In the genomic region with DNA sequence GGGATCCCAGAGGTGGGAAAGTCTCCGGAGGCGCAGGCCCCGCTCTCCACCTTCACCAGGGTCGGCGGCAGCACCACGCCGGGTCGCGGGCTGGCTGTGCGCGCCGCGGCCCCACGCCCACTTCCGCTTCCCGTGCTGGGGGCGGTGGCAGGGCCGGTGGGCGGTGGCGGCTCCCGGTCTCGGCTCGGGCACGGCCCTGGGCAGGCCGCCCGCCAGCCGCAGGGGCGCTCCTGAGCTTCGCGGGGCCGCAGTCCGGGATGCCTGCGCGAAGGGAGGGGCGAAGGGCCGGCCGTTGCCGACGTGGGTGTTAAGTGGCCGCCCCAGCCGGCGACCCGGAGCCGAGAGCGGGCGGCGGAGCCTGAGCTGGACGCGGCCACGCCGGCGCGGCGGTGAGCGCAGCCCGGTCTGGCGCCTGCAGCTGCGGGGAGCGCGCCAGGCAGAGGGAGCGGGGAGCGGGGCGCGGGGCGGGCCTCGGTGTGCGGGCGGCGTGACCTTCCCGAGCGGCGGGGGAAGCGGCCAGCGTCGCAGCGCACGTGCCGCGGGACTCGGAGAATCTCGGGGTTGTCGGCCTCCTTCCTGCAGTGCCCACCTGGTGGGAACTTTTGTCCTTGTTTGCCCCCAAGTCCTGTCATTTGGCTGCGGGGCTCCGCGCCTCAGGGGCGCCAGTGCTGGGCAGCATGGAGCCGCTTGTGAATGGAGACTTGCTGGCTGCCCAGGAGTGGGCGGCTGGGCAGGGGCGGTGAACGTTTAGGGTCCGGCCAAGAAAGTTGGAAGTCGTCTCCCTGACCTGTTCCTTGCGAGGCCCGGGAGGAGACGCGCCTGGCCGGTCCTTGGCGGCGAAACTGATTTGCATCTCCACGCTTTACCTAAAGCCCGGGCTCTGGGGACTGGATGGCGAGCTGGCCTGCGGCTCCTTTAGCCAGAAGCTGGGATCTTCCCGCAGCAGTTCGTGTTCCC, we compare ENCODE assay signal across 1 cellular context.
TF ChIP-seq lines count a peak whose summit lies in the region.

A gene (plus strand): TSS at position 337 of the 957 bp plus-strand sequence. CDS start 3,616 bp downstream, outside the sequence.

TF ChIP-seq in GM12878, 131 proteins besides CTCF, POLR2A, EP300 and RAD21 (continued from another document and continues in another):
- TF ChIP-seq, protein P1, sequence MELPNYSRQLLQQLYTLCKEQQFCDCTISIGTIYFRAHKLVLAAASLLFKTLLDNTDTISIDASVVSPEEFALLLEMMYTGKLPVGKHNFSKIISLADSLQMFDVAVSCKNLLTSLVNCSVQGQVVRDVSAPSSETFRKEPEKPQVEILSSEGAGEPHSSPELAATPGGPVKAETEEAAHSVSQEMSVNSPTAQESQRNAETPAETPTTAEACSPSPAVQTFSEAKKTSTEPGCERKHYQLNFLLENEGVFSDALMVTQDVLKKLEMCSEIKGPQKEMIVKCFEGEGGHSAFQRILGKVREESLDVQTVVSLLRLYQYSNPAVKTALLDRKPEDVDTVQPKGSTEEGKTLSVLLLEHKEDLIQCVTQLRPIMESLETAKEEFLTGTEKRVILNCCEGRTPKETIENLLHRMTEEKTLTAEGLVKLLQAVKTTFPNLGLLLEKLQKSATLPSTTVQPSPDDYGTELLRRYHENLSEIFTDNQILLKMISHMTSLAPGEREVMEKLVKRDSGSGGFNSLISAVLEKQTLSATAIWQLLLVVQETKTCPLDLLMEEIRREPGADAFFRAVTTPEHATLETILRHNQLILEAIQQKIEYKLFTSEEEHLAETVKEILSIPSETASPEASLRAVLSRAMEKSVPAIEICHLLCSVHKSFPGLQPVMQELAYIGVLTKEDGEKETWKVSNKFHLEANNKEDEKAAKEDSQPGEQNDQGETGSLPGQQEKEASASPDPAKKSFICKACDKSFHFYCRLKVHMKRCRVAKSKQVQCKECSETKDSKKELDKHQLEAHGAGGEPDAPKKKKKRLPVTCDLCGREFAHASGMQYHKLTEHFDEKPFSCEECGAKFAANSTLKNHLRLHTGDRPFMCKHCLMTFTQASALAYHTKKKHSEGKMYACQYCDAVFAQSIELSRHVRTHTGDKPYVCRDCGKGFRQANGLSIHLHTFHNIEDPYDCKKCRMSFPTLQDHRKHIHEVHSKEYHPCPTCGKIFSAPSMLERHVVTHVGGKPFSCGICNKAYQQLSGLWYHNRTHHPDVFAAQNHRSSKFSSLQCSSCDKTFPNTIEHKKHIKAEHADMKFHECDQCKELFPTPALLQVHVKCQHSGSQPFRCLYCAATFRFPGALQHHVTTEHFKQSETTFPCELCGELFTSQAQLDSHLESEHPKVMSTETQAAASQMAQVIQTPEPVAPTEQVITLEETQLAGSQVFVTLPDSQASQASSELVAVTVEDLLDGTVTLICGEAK (IDR thresholded peaks at IDR 0.05; ENCODE audit: borderline replicate concordance): peak; percentile 8; the same call in 1 of the 2 replicates
- TF ChIP-seq ETV6 (conservative IDR thresholded peaks at IDR 0.05 in 1 of 2, IDR thresholded peaks at IDR 0.05 in 1 of 2; ENCODE audit: borderline replicate concordance in 1 of 2, low read depth in 1 of 2) (0 out of 4 replicates have a peak, but pooled peaks of 1 of the 2 experiments have one; percentile 22), STAT3 (IDR thresholded peaks at IDR 0.05; ENCODE audit: low read depth, low read length) (no peak), NFYA (IDR thresholded peaks at IDR 0.05; ENCODE audit: borderline replicate concordance, low read depth, low read length) (no peak), ZNF217 (IDR thresholded peaks at IDR 0.05) (peak; percentile 67), SUZ12 (IDR thresholded peaks at IDR 0.05; ENCODE audit: unreplicated experiment) (no peak), ESRRA (IDR thresholded peaks at IDR 0.05; ENCODE audit: low read length) (no peak), CBFB (IDR thresholded peaks at IDR 0.05; ENCODE audit: low read depth) (no peak), EGR1 (IDR thresholded peaks at IDR 0.05; ENCODE audit: borderline replicate concordance in 1 of 2, low read depth in 2 of 2, low read length in 2 of 2) (peak in 1 of 2 experiments; percentile 80; a peak in 2 of 3 replicates), IKZF1 (conservative IDR thresholded peaks at IDR 0.05) (peak; percentile 92), SRF (IDR thresholded peaks at IDR 0.05; ENCODE audit: low read depth in 2 of 2, low read length in 2 of 2) (0 out of 4 replicates have a peak, but pooled peaks of 1 of the 2 experiments have one; percentile 22), RELA (IDR thresholded peaks at IDR 0.05; ENCODE audit: borderline replicate concordance, partially characterized antibody) (peak; percentile 47), BRCA1 (IDR thresholded peaks at IDR 0.05; ENCODE audit: low read depth, low read length) (no peak), MYC (IDR thresholded peaks at IDR 0.05; ENCODE audit: insufficient read depth, insufficient read length, insufficient replicate concordance, low read length, severe bottlenecking) (peak; percentile 51), RBBP5 (conservative IDR thresholded peaks at IDR 0.05) (no peak), SPI1 (IDR thresholded peaks at IDR 0.05; ENCODE audit: borderline replicate concordance, insufficient read depth, low read depth, low read length) (peak; percentile 70; the same call in 1 of the 2 replicates), TCF12 (IDR thresholded peaks at IDR 0.05; ENCODE audit: low read depth, low read length) (no peak), RAD51 (IDR thresholded peaks at IDR 0.05) (no peak), MXI1 (IDR thresholded peaks at IDR 0.05; ENCODE audit: low read depth, low read length) (peak; percentile 65; the same call in 1 of the 2 replicates), ZNF207 (IDR thresholded peaks at IDR 0.05; ENCODE audit: borderline replicate concordance) (0 out of 2 replicates have a peak, but pooled peaks have one; percentile 35), IKZF2 (IDR thresholded peaks at IDR 0.05) (peak in 1 of 2 experiments; percentile 15; a peak in 1 of 4 replicates), SMARCA5 (IDR thresholded peaks at IDR 0.05) (peak; percentile 91; the same call in 1 of the 2 replicates), YY1 (IDR thresholded peaks at IDR 0.05; ENCODE audit: low read depth, low read length) (no peak), RFX5 (IDR thresholded peaks at IDR 0.05; ENCODE audit: low read depth, low read length) (no peak), ZNF274 (IDR thresholded peaks at IDR 0.05; ENCODE audit: insufficient read depth, insufficient read length) (no peak), CHD1 (IDR thresholded peaks at IDR 0.05; ENCODE audit: low read depth, low read length) (no peak), SIN3A (IDR thresholded peaks at IDR 0.05; ENCODE audit: low read depth, low read length) (no peak)
- TF ChIP-seq, protein P2, sequence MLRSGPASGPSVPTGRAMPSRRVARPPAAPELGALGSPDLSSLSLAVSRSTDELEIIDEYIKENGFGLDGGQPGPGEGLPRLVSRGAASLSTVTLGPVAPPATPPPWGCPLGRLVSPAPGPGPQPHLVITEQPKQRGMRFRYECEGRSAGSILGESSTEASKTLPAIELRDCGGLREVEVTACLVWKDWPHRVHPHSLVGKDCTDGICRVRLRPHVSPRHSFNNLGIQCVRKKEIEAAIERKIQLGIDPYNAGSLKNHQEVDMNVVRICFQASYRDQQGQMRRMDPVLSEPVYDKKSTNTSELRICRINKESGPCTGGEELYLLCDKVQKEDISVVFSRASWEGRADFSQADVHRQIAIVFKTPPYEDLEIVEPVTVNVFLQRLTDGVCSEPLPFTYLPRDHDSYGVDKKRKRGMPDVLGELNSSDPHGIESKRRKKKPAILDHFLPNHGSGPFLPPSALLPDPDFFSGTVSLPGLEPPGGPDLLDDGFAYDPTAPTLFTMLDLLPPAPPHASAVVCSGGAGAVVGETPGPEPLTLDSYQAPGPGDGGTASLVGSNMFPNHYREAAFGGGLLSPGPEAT (IDR thresholded peaks at IDR 0.05; ENCODE audit: low read depth): no peak
- TF ChIP-seq, protein P3, sequence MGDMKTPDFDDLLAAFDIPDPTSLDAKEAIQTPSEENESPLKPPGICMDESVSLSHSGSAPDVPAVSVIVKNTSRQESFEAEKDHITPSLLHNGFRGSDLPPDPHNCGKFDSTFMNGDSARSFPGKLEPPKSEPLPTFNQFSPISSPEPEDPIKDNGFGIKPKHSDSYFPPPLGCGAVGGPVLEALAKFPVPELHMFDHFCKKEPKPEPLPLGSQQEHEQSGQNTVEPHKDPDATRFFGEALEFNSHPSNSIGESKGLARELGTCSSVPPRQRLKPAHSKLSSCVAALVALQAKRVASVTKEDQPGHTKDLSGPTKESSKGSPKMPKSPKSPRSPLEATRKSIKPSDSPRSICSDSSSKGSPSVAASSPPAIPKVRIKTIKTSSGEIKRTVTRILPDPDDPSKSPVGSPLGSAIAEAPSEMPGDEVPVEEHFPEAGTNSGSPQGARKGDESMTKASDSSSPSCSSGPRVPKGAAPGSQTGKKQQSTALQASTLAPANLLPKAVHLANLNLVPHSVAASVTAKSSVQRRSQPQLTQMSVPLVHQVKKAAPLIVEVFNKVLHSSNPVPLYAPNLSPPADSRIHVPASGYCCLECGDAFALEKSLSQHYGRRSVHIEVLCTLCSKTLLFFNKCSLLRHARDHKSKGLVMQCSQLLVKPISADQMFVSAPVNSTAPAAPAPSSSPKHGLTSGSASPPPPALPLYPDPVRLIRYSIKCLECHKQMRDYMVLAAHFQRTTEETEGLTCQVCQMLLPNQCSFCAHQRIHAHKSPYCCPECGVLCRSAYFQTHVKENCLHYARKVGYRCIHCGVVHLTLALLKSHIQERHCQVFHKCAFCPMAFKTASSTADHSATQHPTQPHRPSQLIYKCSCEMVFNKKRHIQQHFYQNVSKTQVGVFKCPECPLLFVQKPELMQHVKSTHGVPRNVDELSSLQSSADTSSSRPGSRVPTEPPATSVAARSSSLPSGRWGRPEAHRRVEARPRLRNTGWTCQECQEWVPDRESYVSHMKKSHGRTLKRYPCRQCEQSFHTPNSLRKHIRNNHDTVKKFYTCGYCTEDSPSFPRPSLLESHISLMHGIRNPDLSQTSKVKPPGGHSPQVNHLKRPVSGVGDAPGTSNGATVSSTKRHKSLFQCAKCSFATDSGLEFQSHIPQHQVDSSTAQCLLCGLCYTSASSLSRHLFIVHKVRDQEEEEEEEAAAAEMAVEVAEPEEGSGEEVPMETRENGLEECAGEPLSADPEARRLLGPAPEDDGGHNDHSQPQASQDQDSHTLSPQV (IDR thresholded peaks at IDR 0.05): peak; percentile 61; the same call in 1 of the 2 replicates
- TF ChIP-seq, protein P4, sequence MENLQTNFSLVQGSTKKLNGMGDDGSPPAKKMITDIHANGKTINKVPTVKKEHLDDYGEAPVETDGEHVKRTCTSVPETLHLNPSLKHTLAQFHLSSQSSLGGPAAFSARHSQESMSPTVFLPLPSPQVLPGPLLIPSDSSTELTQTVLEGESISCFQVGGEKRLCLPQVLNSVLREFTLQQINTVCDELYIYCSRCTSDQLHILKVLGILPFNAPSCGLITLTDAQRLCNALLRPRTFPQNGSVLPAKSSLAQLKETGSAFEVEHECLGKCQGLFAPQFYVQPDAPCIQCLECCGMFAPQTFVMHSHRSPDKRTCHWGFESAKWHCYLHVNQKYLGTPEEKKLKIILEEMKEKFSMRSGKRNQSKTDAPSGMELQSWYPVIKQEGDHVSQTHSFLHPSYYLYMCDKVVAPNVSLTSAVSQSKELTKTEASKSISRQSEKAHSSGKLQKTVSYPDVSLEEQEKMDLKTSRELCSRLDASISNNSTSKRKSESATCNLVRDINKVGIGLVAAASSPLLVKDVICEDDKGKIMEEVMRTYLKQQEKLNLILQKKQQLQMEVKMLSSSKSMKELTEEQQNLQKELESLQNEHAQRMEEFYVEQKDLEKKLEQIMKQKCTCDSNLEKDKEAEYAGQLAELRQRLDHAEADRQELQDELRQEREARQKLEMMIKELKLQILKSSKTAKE (IDR thresholded peaks at IDR 0.05; ENCODE audit: low read depth, poor library complexity, severe bottlenecking): no peak
- TF ChIP-seq, protein P5, sequence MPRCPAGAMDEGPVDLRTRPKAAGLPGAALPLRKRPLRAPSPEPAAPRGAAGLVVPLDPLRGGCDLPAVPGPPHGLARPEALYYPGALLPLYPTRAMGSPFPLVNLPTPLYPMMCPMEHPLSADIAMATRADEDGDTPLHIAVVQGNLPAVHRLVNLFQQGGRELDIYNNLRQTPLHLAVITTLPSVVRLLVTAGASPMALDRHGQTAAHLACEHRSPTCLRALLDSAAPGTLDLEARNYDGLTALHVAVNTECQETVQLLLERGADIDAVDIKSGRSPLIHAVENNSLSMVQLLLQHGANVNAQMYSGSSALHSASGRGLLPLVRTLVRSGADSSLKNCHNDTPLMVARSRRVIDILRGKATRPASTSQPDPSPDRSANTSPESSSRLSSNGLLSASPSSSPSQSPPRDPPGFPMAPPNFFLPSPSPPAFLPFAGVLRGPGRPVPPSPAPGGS (IDR thresholded peaks at IDR 0.05; ENCODE audit: borderline replicate concordance, insufficient read depth, low read depth, low read length, poor library complexity, severe bottlenecking): peak; percentile 60
- TF ChIP-seq, protein P6, sequence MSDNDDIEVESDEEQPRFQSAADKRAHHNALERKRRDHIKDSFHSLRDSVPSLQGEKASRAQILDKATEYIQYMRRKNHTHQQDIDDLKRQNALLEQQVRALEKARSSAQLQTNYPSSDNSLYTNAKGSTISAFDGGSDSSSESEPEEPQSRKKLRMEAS (IDR thresholded peaks at IDR 0.05; ENCODE audit: low read depth, low read length): no peak
- TF ChIP-seq, protein P7, sequence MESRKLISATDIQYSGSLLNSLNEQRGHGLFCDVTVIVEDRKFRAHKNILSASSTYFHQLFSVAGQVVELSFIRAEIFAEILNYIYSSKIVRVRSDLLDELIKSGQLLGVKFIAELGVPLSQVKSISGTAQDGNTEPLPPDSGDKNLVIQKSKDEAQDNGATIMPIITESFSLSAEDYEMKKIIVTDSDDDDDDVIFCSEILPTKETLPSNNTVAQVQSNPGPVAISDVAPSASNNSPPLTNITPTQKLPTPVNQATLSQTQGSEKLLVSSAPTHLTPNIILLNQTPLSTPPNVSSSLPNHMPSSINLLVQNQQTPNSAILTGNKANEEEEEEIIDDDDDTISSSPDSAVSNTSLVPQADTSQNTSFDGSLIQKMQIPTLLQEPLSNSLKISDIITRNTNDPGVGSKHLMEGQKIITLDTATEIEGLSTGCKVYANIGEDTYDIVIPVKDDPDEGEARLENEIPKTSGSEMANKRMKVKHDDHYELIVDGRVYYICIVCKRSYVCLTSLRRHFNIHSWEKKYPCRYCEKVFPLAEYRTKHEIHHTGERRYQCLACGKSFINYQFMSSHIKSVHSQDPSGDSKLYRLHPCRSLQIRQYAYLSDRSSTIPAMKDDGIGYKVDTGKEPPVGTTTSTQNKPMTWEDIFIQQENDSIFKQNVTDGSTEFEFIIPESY (IDR thresholded peaks at IDR 0.05): no peak
- TF ChIP-seq, protein P8, sequence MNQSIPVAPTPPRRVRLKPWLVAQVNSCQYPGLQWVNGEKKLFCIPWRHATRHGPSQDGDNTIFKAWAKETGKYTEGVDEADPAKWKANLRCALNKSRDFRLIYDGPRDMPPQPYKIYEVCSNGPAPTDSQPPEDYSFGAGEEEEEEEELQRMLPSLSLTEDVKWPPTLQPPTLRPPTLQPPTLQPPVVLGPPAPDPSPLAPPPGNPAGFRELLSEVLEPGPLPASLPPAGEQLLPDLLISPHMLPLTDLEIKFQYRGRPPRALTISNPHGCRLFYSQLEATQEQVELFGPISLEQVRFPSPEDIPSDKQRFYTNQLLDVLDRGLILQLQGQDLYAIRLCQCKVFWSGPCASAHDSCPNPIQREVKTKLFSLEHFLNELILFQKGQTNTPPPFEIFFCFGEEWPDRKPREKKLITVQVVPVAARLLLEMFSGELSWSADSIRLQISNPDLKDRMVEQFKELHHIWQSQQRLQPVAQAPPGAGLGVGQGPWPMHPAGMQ (IDR thresholded peaks at IDR 0.05; ENCODE audit: borderline replicate concordance): no peak
- TF ChIP-seq, protein P9, sequence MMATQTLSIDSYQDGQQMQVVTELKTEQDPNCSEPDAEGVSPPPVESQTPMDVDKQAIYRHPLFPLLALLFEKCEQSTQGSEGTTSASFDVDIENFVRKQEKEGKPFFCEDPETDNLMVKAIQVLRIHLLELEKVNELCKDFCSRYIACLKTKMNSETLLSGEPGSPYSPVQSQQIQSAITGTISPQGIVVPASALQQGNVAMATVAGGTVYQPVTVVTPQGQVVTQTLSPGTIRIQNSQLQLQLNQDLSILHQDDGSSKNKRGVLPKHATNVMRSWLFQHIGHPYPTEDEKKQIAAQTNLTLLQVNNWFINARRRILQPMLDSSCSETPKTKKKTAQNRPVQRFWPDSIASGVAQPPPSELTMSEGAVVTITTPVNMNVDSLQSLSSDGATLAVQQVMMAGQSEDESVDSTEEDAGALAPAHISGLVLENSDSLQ (IDR thresholded peaks at IDR 0.05): no peak
